ENCODE assay signal across 27 cellular contexts in genomic region chr1:196774195-196774594, GRCh38. TPM values are rescaled to one million over a fixed set of nuclear protein-coding genes. Genes with fewer than 3 reads are reported as not detected.
"Had no signal": no experiment of that assay in that cellular context is flagged by ENCODE, and none has a peak within 500 bp of the region (broad histone marks: within the 10 kb centered on the region; RNA-seq: fewer than 3 reads in every experiment).

No MANE protein-coding gene starts in this region.

- H3K27ac ChIP-seq: breast epithelium had no signal

- H3K36me3 ChIP-seq: breast epithelium had no signal

- H3K9me3 ChIP-seq: breast epithelium had no signal

- DNase-seq: activated B cell treated with CpG ODN at 0.5 μM for 24 hours; activated CD4-positive, alpha-beta T cell treated with anti-CD3 and anti-CD28 coated beads for 1 hour; activated CD4-positive, alpha-beta T cell treated with anti-CD3 and anti-CD28 coated beads, Interleukin-2, amount 10 ng/mL, durations not matched to agents 24 days and 14 days; activated CD4-positive, alpha-beta T cell treated with anti-CD3 and anti-CD28 coated beads, Interleukin-2, amount 50 U/mL, for 48 hours; activated CD8-positive, alpha-beta memory T cell treated with anti-CD3 and anti-CD28 coated beads, Interleukin-2, amount 10 ng/mL, durations not matched to agents 7 days and 5 days; activated effector memory CD4-positive, alpha-beta T cell treated with Interleukin-2 at 50 U/mL for 16 hours; activated naive CD4-positive, alpha-beta T cell; activated T-cell treated with anti-CD3 and anti-CD28 coated beads, Interleukin-2, amount 50 U/mL, for 24 hours; aorta; caudate nucleus; Kasumi-1; NCI-H1048; NCI-H146; NCI-H1930; NCI-H2171; NCI-H2227 treated with DMSO at 0.1 percent for 48 hours; NCI-H446 treated with DMSO at 0.1 percent for 48 hours; NCI-H524 treated with DMSO at 0.1 percent for 48 hours; NCI-H748 treated with DMSO at 0.1 percent for 48 hours; NK-92 treated with Interleukin-12 subunit alpha and Interleukin-12 subunit beta, amount 100 ng/mL, for 24 hours; SHP77; T-helper 9 cell had no signal

- H3K27me3 ChIP-seq: breast epithelium had no signal

- ATAC-seq: activated CD8-positive, alpha-beta memory T cell treated with anti-CD3 and anti-CD28 coated beads, Interleukin-2, amount 10 ng/mL, durations not matched to agents 7 days and 5 days; K562 had no signal

- H3K4me3 ChIP-seq: breast epithelium, K562 had no signal

- H3K4me1 ChIP-seq: breast epithelium had no signal

RNA-seq across cellular contexts. Expression of gene CFHR3, which starts 0.4 kb away (rescaled TPM):
- total RNA-seq: activated B cell treated with CpG ODN at 0.5 μM for 24 hours; activated CD4-positive, alpha-beta T cell treated with anti-CD3 and anti-CD28 coated beads, Interleukin-2, amount 10 ng/mL, durations not matched to agents 24 days and 14 days; activated CD8-positive, alpha-beta memory T cell treated with anti-CD3 and anti-CD28 coated beads, Interleukin-2, amount 10 ng/mL, durations not matched to agents 7 days and 5 days; activated T-helper 1 cell treated with anti-CD3 and anti-CD28 coated beads, Interleukin-12 subunit alpha, Interleukin-12 subunit beta, Interleukin-2, Interleukin-4 antibody, amounts not matched to agents 30 ng/mL and 10 ng/mL and 1 ng/mL, durations not matched to agents 14 hours and 24 hours and 36 hours; breast epithelium; M059J; SK-MEL-5 had no signal

RNA-seq across cellular contexts. Expression of gene CFHR1, which starts 45.3 kb away (rescaled TPM):
- total RNA-seq: activated B cell treated with CpG ODN at 0.5 μM for 24 hours; activated CD4-positive, alpha-beta T cell treated with anti-CD3 and anti-CD28 coated beads, Interleukin-2, amount 10 ng/mL, durations not matched to agents 24 days and 14 days; activated CD8-positive, alpha-beta memory T cell treated with anti-CD3 and anti-CD28 coated beads, Interleukin-2, amount 10 ng/mL, durations not matched to agents 7 days and 5 days; activated T-helper 1 cell treated with anti-CD3 and anti-CD28 coated beads, Interleukin-12 subunit alpha, Interleukin-12 subunit beta, Interleukin-2, Interleukin-4 antibody, amounts not matched to agents 30 ng/mL and 10 ng/mL and 1 ng/mL, durations not matched to agents 14 hours and 24 hours and 36 hours; breast epithelium; K562; M059J; SK-MEL-5 had no signal
